Comparison of ENCODE assay signal across 2 cellular contexts in genomic region chr14:103928011-103928890, GRCh38.
TF ChIP-seq lines count a peak whose summit lies in the region.

Gene TDRD9, plus strand, starts transcription at chr14:103928456. Its CDS starts 54 bp downstream, at chr14:103928510.

TF ChIP-seq in GM23338, 12 proteins besides CTCF, POLR2A, EP300 and RAD21 (continued from another document):
- no peak for TF ChIP-seq REST (IDR thresholded peaks at IDR 0.05; ENCODE audit: unreplicated experiment)
- no peak for TF ChIP-seq ZNF462 (CRISPR knock-in tag; IDR thresholded peaks at IDR 0.05)
- no peak for TF ChIP-seq STAT1 (IDR thresholded peaks at IDR 0.05; ENCODE audit: unreplicated experiment)
- TF ChIP-seq ETS1 (IDR thresholded peaks at IDR 0.05), result no peak
- TF ChIP-seq POLR2AphosphoS5 (IDR thresholded peaks at IDR 0.05; ENCODE audit: low read depth), result no peak
TF ChIP-seq in GM23338: peak in this region for 0.

TF ChIP-seq in WTC11, 78 proteins besides CTCF, POLR2A, EP300 and RAD21 (continued from another document):
- TF ChIP-seq ZBTB21 (CRISPR knock-in tag; IDR thresholded peaks at IDR 0.05; ENCODE audit: borderline replicate concordance), result no peak
- no peak for TF ChIP-seq ESRRA (CRISPR knock-in tag; IDR thresholded peaks at IDR 0.05; ENCODE audit: borderline replicate concordance)
- no peak for TF ChIP-seq ATF3 (CRISPR knock-in tag; conservative IDR thresholded peaks at IDR 0.05)
- TF ChIP-seq MXD4 (CRISPR knock-in tag; IDR thresholded peaks at IDR 0.05; ENCODE audit: borderline replicate concordance), result no peak
- TF ChIP-seq HMGXB4 (CRISPR knock-in tag; IDR thresholded peaks at IDR 0.05), result no peak
- no peak for TF ChIP-seq USF2 (CRISPR knock-in tag; IDR thresholded peaks at IDR 0.05)
- no peak for TF ChIP-seq ZNF423 (CRISPR knock-in tag; IDR thresholded peaks at IDR 0.05)
- no peak for TF ChIP-seq FOXP1 (CRISPR knock-in tag; IDR thresholded peaks at IDR 0.05; ENCODE audit: borderline replicate concordance)
- TF ChIP-seq NFATC4 (CRISPR knock-in tag; IDR thresholded peaks at IDR 0.05), result no peak
- no peak for TF ChIP-seq IRF1 (CRISPR knock-in tag; IDR thresholded peaks at IDR 0.05)
